7 cellular contexts compared by ENCODE assay signal in genomic region chr12:46990211-46990610, GRCh38.
"Had no signal": no experiment of that assay in that cellular context is flagged by ENCODE, and none has a peak within 500 bp of the region (broad histone marks: within the 10 kb centered on the region; RNA-seq: fewer than 3 reads in every experiment).

No MANE protein-coding gene starts in this region.

- H3K36me3 Mint-ChIP-seq: IgD-negative memory B cell had no signal

- ATAC-seq: HepG2, K562 had no signal

- FAIRE-seq: HepG2, HTR-8/SVneo, K562 had no signal

- DNase-seq: IMR-90, KBM-7, KG1 had no signal
